ENCODE assay signal across 29 cellular contexts in genomic region chr6:21448485-21449109, GRCh38.
"Had no signal": no experiment of that assay in that cellular context is flagged by ENCODE, and none has a peak within 500 bp of the region (broad histone marks: within the 10 kb centered on the region; RNA-seq: fewer than 3 reads in every experiment).

No MANE protein-coding gene starts in this region.

- ATAC-seq: stimulated activated effector memory CD8-positive, alpha-beta T cell treated with anti-CD3 and anti-CD28 coated beads, Interleukin-12 subunit alpha, Interleukin-12 subunit beta, amount 100 ng/mL, for 72 hours; stimulated activated memory B cell treated with anti-CD40 and anti-IgM and Interleukin-4, amounts not matched to agents 10 μg/mL and 1 μg/mL and 100 μg/mL, for 72 hours; stimulated activated naive B cell treated with anti-CD40 and anti-IgM and Interleukin-4, amounts not matched to agents 10 μg/mL and 1 μg/mL and 100 μg/mL, for 72 hours; stimulated activated naive CD8-positive, alpha-beta T cell treated with anti-CD3 and anti-CD28 coated beads, Interleukin-15, amount 100 ng/mL, for 72 hours; stimulated activated naive CD8-positive, alpha-beta T cell treated with anti-CD3 and anti-CD28 coated beads, Interleukin-15, Interleukin-2, amounts not matched to agents 100 U/mL and 50 U/mL, for 24 hours; upper lobe of right lung had no signal

- FAIRE-seq: urothelium cell line had no signal

- H3K36me3 ChIP-seq: stomach, suprapubic skin, thoracic aorta, thyroid gland, tibial artery, tibial nerve, transverse colon, upper lobe of left lung, upper lobe of right lung, uterus, vagina had no signal

- H3K9me3 Mint-ChIP-seq: stimulated activated effector memory CD8-positive, alpha-beta T cell treated with anti-CD3 and anti-CD28 coated beads, Interleukin-12 subunit alpha, Interleukin-12 subunit beta, amount 100 ng/mL, for 72 hours; stimulated activated naive B cell treated with anti-CD40 and anti-IgM and Interleukin-4, amounts not matched to agents 10 μg/mL and 1 μg/mL and 100 μg/mL, for 72 hours; stimulated activated naive CD8-positive, alpha-beta T cell treated with anti-CD3 and anti-CD28 coated beads, Interleukin-15, amount 100 ng/mL, for 72 hours; stimulated activated naive CD8-positive, alpha-beta T cell treated with anti-CD3 and anti-CD28 coated beads, Interleukin-15, Interleukin-2, amounts not matched to agents 100 ng/mL and 50 ng/mL, for 24 hours had no signal

- H3K27me3 ChIP-seq: stomach, suprapubic skin, testis, thyroid gland, tibial artery, tibial nerve, transverse colon, upper lobe of left lung, upper lobe of right lung, uterus, vagina had no signal

- H3K4me1 ChIP-seq: stomach, suprapubic skin, testis, thyroid gland, tibial artery, tibial nerve, transverse colon, upper lobe of left lung, upper lobe of right lung, uterus, vagina had no signal

- H3K9me3 ChIP-seq: stomach, suprapubic skin, testis, thoracic aorta, thyroid gland, tibial artery, tibial nerve, transverse colon, upper lobe of left lung, upper lobe of right lung, uterus, vagina had no signal

- H3K27ac Mint-ChIP-seq: stimulated activated effector memory CD8-positive, alpha-beta T cell treated with anti-CD3 and anti-CD28 coated beads, Interleukin-12 subunit alpha, Interleukin-12 subunit beta, amount 100 ng/mL, for 72 hours; stimulated activated memory B cell treated with anti-CD40 and anti-IgM and Interleukin-4, amounts not matched to agents 10 μg/mL and 1 μg/mL and 100 μg/mL, for 72 hours; stimulated activated naive B cell treated with anti-CD40 and anti-IgM and Interleukin-4, amounts not matched to agents 10 μg/mL and 1 μg/mL and 100 μg/mL, for 72 hours; stimulated activated naive CD8-positive, alpha-beta T cell treated with anti-CD3 and anti-CD28 coated beads, Interleukin-15, amount 100 ng/mL, for 72 hours; stimulated activated naive CD8-positive, alpha-beta T cell treated with anti-CD3 and anti-CD28 coated beads, Interleukin-15, Interleukin-2, amounts not matched to agents 100 ng/mL and 50 ng/mL, for 24 hours; type B pancreatic cell had no signal

- H3K4me1 Mint-ChIP-seq: stimulated activated effector memory CD8-positive, alpha-beta T cell treated with anti-CD3 and anti-CD28 coated beads, Interleukin-12 subunit alpha, Interleukin-12 subunit beta, amount 100 ng/mL, for 72 hours; stimulated activated memory B cell treated with anti-CD40 and anti-IgM and Interleukin-4, amounts not matched to agents 10 μg/mL and 1 μg/mL and 100 μg/mL, for 72 hours; stimulated activated naive B cell treated with anti-CD40 and anti-IgM and Interleukin-4, amounts not matched to agents 10 μg/mL and 1 μg/mL and 100 μg/mL, for 72 hours; stimulated activated naive CD8-positive, alpha-beta T cell treated with anti-CD3 and anti-CD28 coated beads, Interleukin-15, amount 100 ng/mL, for 72 hours had no signal

- H3K4me3 Mint-ChIP-seq: stimulated activated effector memory CD8-positive, alpha-beta T cell treated with anti-CD3 and anti-CD28 coated beads, Interleukin-12 subunit alpha, Interleukin-12 subunit beta, amount 100 ng/mL, for 72 hours; stimulated activated memory B cell treated with anti-CD40 and anti-IgM and Interleukin-4, amounts not matched to agents 10 μg/mL and 1 μg/mL and 100 μg/mL, for 72 hours; stimulated activated naive B cell treated with anti-CD40 and anti-IgM and Interleukin-4, amounts not matched to agents 10 μg/mL and 1 μg/mL and 100 μg/mL, for 72 hours; stimulated activated naive CD8-positive, alpha-beta T cell treated with anti-CD3 and anti-CD28 coated beads, Interleukin-15, amount 100 ng/mL, for 72 hours; stimulated activated naive CD8-positive, alpha-beta T cell treated with anti-CD3 and anti-CD28 coated beads, Interleukin-15, Interleukin-2, amounts not matched to agents 100 ng/mL and 50 ng/mL, for 24 hours; type B pancreatic cell had no signal

- H3K4me3 ChIP-seq: stomach, suprapubic skin, testis, thoracic aorta, thyroid gland, tibial artery, tibial nerve, transverse colon, upper lobe of left lung, upper lobe of right lung, uterus, vagina had no signal

- DNase-seq: stimulated activated CD4-positive, alpha-beta T cell treated with anti-CD3 and anti-CD28 coated beads, Interleukin-2, amount 100 ng/mL, for 48 hours; stimulated activated CD4-positive, alpha-beta T cell treated with anti-CD3 and anti-CD28 coated beads, Interleukin-4, amount 100 ng/mL, for 1 hour; stimulated activated CD4-positive, alpha-beta T cell treated with anti-CD3 and anti-CD28 coated beads, Interleukin-4, amount 100 ng/mL, for 24 hours; stimulated activated CD4-positive, alpha-beta T cell treated with anti-CD3 and anti-CD28 coated beads, Interleukin-4, amount 100 ng/mL, for 4 hours; stimulated activated CD8-positive, alpha-beta memory T cell treated with anti-CD3 and anti-CD28 coated beads, Interleukin-4, amount 100 ng/mL, for 48 hours; stimulated activated naive B cell treated with anti-CD40 and anti-IgM and Interleukin-4, amounts not matched to agents 10 μg/mL and 1 μg/mL and 100 μg/mL, for 72 hours; stimulated activated naive CD4-positive, alpha-beta T cell; stimulated activated naive CD4-positive, alpha-beta T cell treated with Interleukin-2 at 50 U/mL for 16 hours; stimulated activated naive CD8-positive, alpha-beta T cell treated with anti-CD3 and anti-CD28 coated beads, Interleukin-15, amount 100 ng/mL, for 72 hours; stimulated activated naive CD8-positive, alpha-beta T cell treated with anti-CD3 and anti-CD28 coated beads, Interleukin-15, Interleukin-2, amounts not matched to agents 100 U/mL and 50 U/mL, for 24 hours; stomach; substantia nigra; testis; thyroid gland; tibial artery; transverse colon; trophoblast cell; upper lobe of left lung; upper lobe of right lung; uterus had no signal

- H3K27ac ChIP-seq: stomach, suprapubic skin, testis, thoracic aorta, thyroid gland, tibial artery, tibial nerve, transverse colon, upper lobe of left lung, upper lobe of right lung, uterus, vagina had no signal

- H3K36me3 Mint-ChIP-seq: stimulated activated effector memory CD8-positive, alpha-beta T cell treated with anti-CD3 and anti-CD28 coated beads, Interleukin-12 subunit alpha, Interleukin-12 subunit beta, amount 100 ng/mL, for 72 hours; stimulated activated memory B cell treated with anti-CD40 and anti-IgM and Interleukin-4, amounts not matched to agents 10 μg/mL and 1 μg/mL and 100 μg/mL, for 72 hours; stimulated activated naive B cell treated with anti-CD40 and anti-IgM and Interleukin-4, amounts not matched to agents 10 μg/mL and 1 μg/mL and 100 μg/mL, for 72 hours; type B pancreatic cell had no signal
